Comparison of ENCODE assay signal across 8 cellular contexts in genomic region chr5:177554474-177555111, GRCh38.
DNase-seq lines count a peak whose midpoint lies in the region; ATAC-seq lines count a peak whose summit lies in the region.

TSS of gene FAM193B (minus strand) at chr5:177554563. CDS start at chr5:177554458, 105 bp downstream.

- DNase-seq in AG08395 (ENCODE audit: low spot score): peak; percentile 99
- DNase-seq in NCI-H345 (lab: John Stamatoyannopoulos, UW): peak; percentile 95
- peak; percentile 88 for DNase-seq in activated CD4-positive, CD25-positive, alpha-beta regulatory T cell treated with anti-CD3 and anti-CD28 coated beads, Interleukin-2, amount 50 U/mL, for 16 hours (ENCODE audit: low read depth, low spot score)
- DNase-seq in central memory CD4-positive, alpha-beta T cell: peak; percentile 94
- peak; percentile 97 for DNase-seq in islet precursor cell
- DNase-seq in stimulated activated CD4-positive, alpha-beta T cell treated with anti-CD3 and anti-CD28 coated beads, Interleukin-12 subunit alpha, Interleukin-12 subunit beta, amount 100 ng/mL, for 4 hours: peak; percentile 95

- ATAC-seq in GM18873 (IDR thresholded peaks at IDR 0.05; ENCODE audit: low FRiP score, unreplicated experiment): peak; percentile 56
- ATAC-seq in HG03139 (IDR thresholded peaks at IDR 0.05; ENCODE audit: unreplicated experiment): peak; percentile 81

Comparison
In these comparisons a context has a peak if more than half of its experiments do, and no peak if none do; other contexts are left out.
1. Peak in every context shown above with its lines: DNase-seq and ATAC-seq.